In the genomic region with DNA sequence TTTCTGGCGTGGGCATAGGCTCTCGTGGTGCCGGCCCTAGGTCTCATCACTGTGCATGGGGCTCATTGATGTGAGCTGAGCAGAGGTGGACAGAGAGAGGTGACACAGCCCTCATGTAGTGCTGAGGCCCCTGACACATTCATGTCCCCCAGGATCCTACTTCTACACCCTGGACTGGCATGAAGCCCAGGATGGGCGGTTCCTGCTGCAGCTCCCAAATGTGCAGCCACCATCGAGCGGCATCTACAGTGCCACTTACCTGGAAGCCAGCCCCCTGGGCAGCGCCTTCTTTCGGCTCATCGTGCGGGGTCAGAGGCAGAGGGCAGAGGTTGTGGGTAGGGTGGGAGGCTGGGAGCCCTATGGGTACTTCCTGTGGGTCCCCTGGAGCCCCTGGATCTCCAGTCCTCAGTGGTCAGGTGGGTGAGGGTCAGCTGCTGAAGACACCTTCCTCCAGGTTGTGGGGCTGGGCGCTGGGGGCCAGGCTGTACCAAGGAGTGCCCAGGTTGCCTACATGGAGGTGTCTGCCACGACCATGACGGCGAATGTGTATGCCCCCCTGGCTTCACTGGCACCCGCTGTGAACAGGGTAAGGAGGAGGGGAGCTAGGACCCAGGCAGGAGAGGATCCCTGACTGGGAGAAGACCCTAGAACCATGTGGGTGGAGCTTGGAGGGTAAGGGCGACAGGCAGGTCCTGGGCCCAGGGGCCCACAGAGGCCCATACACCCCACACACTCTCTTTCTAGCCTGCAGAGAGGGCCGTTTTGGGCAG, we compare ENCODE assay signal across 17 cellular contexts. TPM values are rescaled to one million over a fixed set of nuclear protein-coding genes. Genes with fewer than 3 reads are reported as not detected.
DNase-seq lines count a peak whose midpoint lies in the region; ATAC-seq, FAIRE-seq and TF ChIP-seq lines count a peak whose summit lies in the region.
"Had no signal": no experiment of that assay in that cellular context is flagged by ENCODE, and none has a peak within 500 bp of the region (broad histone marks: within the 10 kb centered on the region; RNA-seq: fewer than 3 reads in every experiment).

No MANE protein-coding gene starts in this region.

- H3K4me1 Mint-ChIP-seq in nephron progenitor cell = peaks cover 36% of the 10 kb centered on the region

- no peaks in the 10 kb centered on the region for H3K36me3 Mint-ChIP-seq in nephron progenitor cell (ENCODE audit: low read depth)

- TF ChIP-seq CTCF in nephron progenitor cell (IDR thresholded peaks at IDR 0.05) (no peak), upper lobe of right lung (IDR thresholded peaks at IDR 0.05) (no peak)

- H3K4me3 ChIP-seq in upper lobe of right lung = no peak overlapping the region
- H3K4me3 ChIP-seq: K562 had no signal

- no peak overlapping the region for H3K4me3 Mint-ChIP-seq in nephron progenitor cell

- ATAC-seq in upper lobe of right lung = no peak
- no peak for ATAC-seq in HG03378 (IDR thresholded peaks at IDR 0.05; ENCODE audit: unreplicated experiment)
- ATAC-seq: K562, Right ventricle myocardium inferior had no signal

- TF ChIP-seq POLR2A in H54 (IDR thresholded peaks at IDR 0.05; ENCODE audit: low read depth, low read length) = no peak

- no peaks in the 10 kb centered on the region for H3K9me3 ChIP-seq in upper lobe of right lung
- H3K9me3 ChIP-seq: SK-N-SH had no signal

- DNase-seq in NCI-H2029 (lab: John Stamatoyannopoulos, UW) (peak; percentile 24), NCI-H2029 treated with DMSO at 0.1 percent for 48 hours (lab: John Stamatoyannopoulos, UW) (no peak), RPMI8226 (peak; percentile 25), nephron progenitor cell (no peak), upper lobe of right lung (peak; percentile 65), H54 (ENCODE audit: insufficient read length, low spot score) (no peak), dedifferentiated amniotic fluid mesenchymal stem cell (ENCODE audit: extremely low spot score) (no peak)
- DNase-seq: C1 segment of cervical spinal cord, HCEC 1CT, NCI-H1694, NCI-H526, SK-N-SH had no signal

- H3K27ac Mint-ChIP-seq in nephron progenitor cell = peak overlapping the region; percentile 7

- intact Hi-C loops in upper lobe of right lung (cut with DNase I) = no loop called here

- no peak overlapping the region for H3K27ac ChIP-seq in upper lobe of right lung
- H3K27ac ChIP-seq: HL-60 had no signal

- peaks cover 13% of the 10 kb centered on the region for H3K27me3 Mint-ChIP-seq in nephron progenitor cell (ENCODE audit: low read depth, poor library complexity)

- no peak for FAIRE-seq in H54 (lab: Jason Lieb, UNC)
- FAIRE-seq: A204.1 had no signal

- no peaks in the 10 kb centered on the region for H3K9me3 Mint-ChIP-seq in nephron progenitor cell

- H3K4me1 ChIP-seq in upper lobe of right lung = peaks cover 24% of the 10 kb centered on the region

- H3K36me3 ChIP-seq in upper lobe of right lung = no peaks in the 10 kb centered on the region

- no peaks in the 10 kb centered on the region for H3K27me3 ChIP-seq in upper lobe of right lung

RNA-seq across cellular contexts. Expression of gene TIE1, which starts 6.1 kb away (rescaled TPM):
- total RNA-seq in upper lobe of right lung = 59.4 TPM

RNA-seq across cellular contexts. Expression of gene C1orf210, which starts 21.5 kb away (rescaled TPM):
- 18.9 TPM for total RNA-seq in upper lobe of right lung
- total RNA-seq: K562, Right ventricle myocardium inferior had no signal

RNA-seq across cellular contexts. Expression of gene MPL, which starts 30.7 kb away (rescaled TPM):
- 0.61 TPM for total RNA-seq in upper lobe of right lung
- total RNA-seq: K562 had no signal

RNA-seq across cellular contexts. Expression of gene TMEM125, which starts 37.1 kb away (rescaled TPM):
- total RNA-seq in upper lobe of right lung = 188 TPM
- total RNA-seq: K562, Right ventricle myocardium inferior had no signal

RNA-seq across cellular contexts. Expression of gene CDC20, which starts 51.9 kb away (rescaled TPM):
- 1.8 TPM for total RNA-seq in upper lobe of right lung

Comparison
In these comparisons a context has a peak if more than half of its experiments do, and no peak if none do; other contexts are left out.
1. DNase-seq: peak in NCI-H2029 (single experiment), RPMI8226 (single experiment) and upper lobe of right lung (single experiment); none in NCI-H2029 treated with DMSO at 0.1 percent for 48 hours (single experiment), nephron progenitor cell (single experiment), H54 (single experiment) and dedifferentiated amniotic fluid mesenchymal stem cell (single experiment).